In genomic region chr9:136619742-136620440, GRCh38 we compare ENCODE assay signal across 1 cellular context.
TF ChIP-seq lines count a peak whose summit lies in the region.

No MANE protein-coding gene starts in this region.

TF ChIP-seq in HepG2, 621 proteins besides CTCF, POLR2A, EP300 and RAD21 (continued from another document and continues in another):
- TF ChIP-seq, protein P1, sequence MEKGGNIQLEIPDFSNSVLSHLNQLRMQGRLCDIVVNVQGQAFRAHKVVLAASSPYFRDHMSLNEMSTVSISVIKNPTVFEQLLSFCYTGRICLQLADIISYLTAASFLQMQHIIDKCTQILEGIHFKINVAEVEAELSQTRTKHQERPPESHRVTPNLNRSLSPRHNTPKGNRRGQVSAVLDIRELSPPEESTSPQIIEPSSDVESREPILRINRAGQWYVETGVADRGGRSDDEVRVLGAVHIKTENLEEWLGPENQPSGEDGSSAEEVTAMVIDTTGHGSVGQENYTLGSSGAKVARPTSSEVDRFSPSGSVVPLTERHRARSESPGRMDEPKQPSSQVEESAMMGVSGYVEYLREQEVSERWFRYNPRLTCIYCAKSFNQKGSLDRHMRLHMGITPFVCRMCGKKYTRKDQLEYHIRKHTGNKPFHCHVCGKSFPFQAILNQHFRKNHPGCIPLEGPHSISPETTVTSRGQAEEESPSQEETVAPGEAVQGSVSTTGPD (CRISPR knock-in tag; IDR thresholded peaks at IDR 0.05): no peak
- TF ChIP-seq SMAD9 (CRISPR knock-in tag; IDR thresholded peaks at IDR 0.05) (no peak), U2AF2 (IDR thresholded peaks at IDR 0.05; ENCODE audit: low read depth, low read length) (no peak), NFE2 (CRISPR knock-in tag; IDR thresholded peaks at IDR 0.05) (no peak), ZBED4 (CRISPR knock-in tag; IDR thresholded peaks at IDR 0.05; ENCODE audit: borderline replicate concordance) (peak; percentile 98), ZNF652 (CRISPR knock-in tag; IDR thresholded peaks at IDR 0.05; ENCODE audit: borderline replicate concordance, low read depth) (no peak), TGIF2 (CRISPR knock-in tag; IDR thresholded peaks at IDR 0.05) (peak; percentile 30; the same call in 1 of the 2 replicates), PRPF4 (IDR thresholded peaks at IDR 0.05; ENCODE audit: low read depth, low read length, poor library complexity, severe bottlenecking) (no peak), ZNF296 (CRISPR knock-in tag; conservative IDR thresholded peaks at IDR 0.05) (peak; percentile 92), ZC3H13 (CRISPR knock-in tag; IDR thresholded peaks at IDR 0.05) (no peak), BCLAF1 (IDR thresholded peaks at IDR 0.05) (no peak), ZNF7 (CRISPR knock-in tag; IDR thresholded peaks at IDR 0.05) (no peak), ZSCAN20 (CRISPR knock-in tag; IDR thresholded peaks at IDR 0.05; ENCODE audit: borderline replicate concordance) (no peak), FIP1L1 (IDR thresholded peaks at IDR 0.05; ENCODE audit: borderline replicate concordance, insufficient read depth, low read depth, low read length) (no peak), ZBTB8A (CRISPR knock-in tag; IDR thresholded peaks at IDR 0.05; ENCODE audit: borderline replicate concordance, low read depth) (no peak), FOSL2 (CRISPR knock-in tag; IDR thresholded peaks at IDR 0.05) (peak; percentile 30; the same call in 1 of the 2 replicates), ZNF362 (CRISPR knock-in tag; IDR thresholded peaks at IDR 0.05; ENCODE audit: borderline replicate concordance) (no peak), ZFX (CRISPR knock-in tag; IDR thresholded peaks at IDR 0.05; ENCODE audit: low read depth) (peak; percentile 93), TMF1 (CRISPR knock-in tag; IDR thresholded peaks at IDR 0.05; ENCODE audit: low read depth) (no peak), ZBTB1 (CRISPR knock-in tag; IDR thresholded peaks at IDR 0.05; ENCODE audit: borderline replicate concordance) (no peak), HOXA9 (CRISPR knock-in tag; IDR thresholded peaks at IDR 0.05; ENCODE audit: borderline replicate concordance) (no peak), NFIC (IDR thresholded peaks at IDR 0.05; ENCODE audit: low read length) (no peak), ZNF317 (CRISPR knock-in tag; IDR thresholded peaks at IDR 0.05) (no peak), MED13 (CRISPR knock-in tag; IDR thresholded peaks at IDR 0.05) (no peak), ZNF205 (CRISPR knock-in tag; IDR thresholded peaks at IDR 0.05) (peak; percentile 66; the same call in 1 of the 2 replicates), PHF21A (CRISPR knock-in tag; IDR thresholded peaks at IDR 0.05) (peak; percentile 87), PHF20 (CRISPR knock-in tag; IDR thresholded peaks at IDR 0.05) (0 out of 2 replicates have a peak, but pooled peaks have one; percentile 51), ZC3H4 (CRISPR knock-in tag; IDR thresholded peaks at IDR 0.05; ENCODE audit: borderline replicate concordance) (no peak), TARDBP (CRISPR knock-in tag; IDR thresholded peaks at IDR 0.05) (peak; percentile 43; the same call in 1 of the 2 replicates), ZFAT (CRISPR knock-in tag; conservative IDR thresholded peaks at IDR 0.05) (no peak), SKI (IDR thresholded peaks at IDR 0.05; ENCODE audit: partially characterized antibody) (no peak), BORCS8-MEF2B (CRISPR knock-in tag; IDR thresholded peaks at IDR 0.05) (no peak), RBAK (CRISPR knock-in tag; IDR thresholded peaks at IDR 0.05) (no peak), ARID2 (CRISPR knock-in tag; IDR thresholded peaks at IDR 0.05; ENCODE audit: borderline replicate concordance) (no peak), ZNF282 (IDR thresholded peaks at IDR 0.05; ENCODE audit: partially characterized antibody) (no peak), ZBTB26 (CRISPR knock-in tag; IDR thresholded peaks at IDR 0.05; ENCODE audit: borderline replicate concordance) (no peak), HMGA1 (CRISPR knock-in tag; conservative IDR thresholded peaks at IDR 0.05) (no peak), ZNF879 (CRISPR knock-in tag; IDR thresholded peaks at IDR 0.05) (no peak), IKZF1 (IDR thresholded peaks at IDR 0.05) (no peak), TSC22D2 (CRISPR knock-in tag; IDR thresholded peaks at IDR 0.05; ENCODE audit: borderline replicate concordance) (no peak), ZNF589 (CRISPR knock-in tag; conservative IDR thresholded peaks at IDR 0.05) (no peak), MTA3 (CRISPR knock-in tag; IDR thresholded peaks at IDR 0.05) (no peak), BATF2 (CRISPR knock-in tag; IDR thresholded peaks at IDR 0.05) (no peak), ZKSCAN8 (CRISPR knock-in tag; IDR thresholded peaks at IDR 0.05; ENCODE audit: borderline replicate concordance) (peak; percentile 27; the same call in 1 of the 2 replicates), RFX3 (CRISPR knock-in tag; IDR thresholded peaks at IDR 0.05) (no peak), HMG20A (CRISPR knock-in tag; IDR thresholded peaks at IDR 0.05; ENCODE audit: borderline replicate concordance) (peak; percentile 83), HIC2 (CRISPR knock-in tag; IDR thresholded peaks at IDR 0.05; ENCODE audit: low read depth) (peak; percentile 93; the same call in 1 of the 2 replicates), NONO (IDR thresholded peaks at IDR 0.05) (no peak), NONO (CRISPR knock-in tag; conservative IDR thresholded peaks at IDR 0.05) (peak; percentile 55; the same call in 1 of the 2 replicates), ATM (IDR thresholded peaks at IDR 0.05; ENCODE audit: borderline replicate concordance) (no peak), THAP8 (CRISPR knock-in tag; IDR thresholded peaks at IDR 0.05; ENCODE audit: borderline replicate concordance) (no peak), ZNF292 (CRISPR knock-in tag; IDR thresholded peaks at IDR 0.05; ENCODE audit: borderline replicate concordance, low read depth) (0 out of 2 replicates have a peak, but pooled peaks have one; percentile 32), KLF16 (CRISPR knock-in tag; IDR thresholded peaks at IDR 0.05) (peak in 1 of 2 experiments; percentile 76; a peak in 2 of 4 replicates), ZNF569 (CRISPR knock-in tag; IDR thresholded peaks at IDR 0.05; ENCODE audit: borderline replicate concordance) (no peak), ZNF784 (CRISPR knock-in tag; IDR thresholded peaks at IDR 0.05; ENCODE audit: borderline replicate concordance) (no peak), ERF (CRISPR knock-in tag; IDR thresholded peaks at IDR 0.05) (peak; percentile 78)
- TF ChIP-seq, protein P2, sequence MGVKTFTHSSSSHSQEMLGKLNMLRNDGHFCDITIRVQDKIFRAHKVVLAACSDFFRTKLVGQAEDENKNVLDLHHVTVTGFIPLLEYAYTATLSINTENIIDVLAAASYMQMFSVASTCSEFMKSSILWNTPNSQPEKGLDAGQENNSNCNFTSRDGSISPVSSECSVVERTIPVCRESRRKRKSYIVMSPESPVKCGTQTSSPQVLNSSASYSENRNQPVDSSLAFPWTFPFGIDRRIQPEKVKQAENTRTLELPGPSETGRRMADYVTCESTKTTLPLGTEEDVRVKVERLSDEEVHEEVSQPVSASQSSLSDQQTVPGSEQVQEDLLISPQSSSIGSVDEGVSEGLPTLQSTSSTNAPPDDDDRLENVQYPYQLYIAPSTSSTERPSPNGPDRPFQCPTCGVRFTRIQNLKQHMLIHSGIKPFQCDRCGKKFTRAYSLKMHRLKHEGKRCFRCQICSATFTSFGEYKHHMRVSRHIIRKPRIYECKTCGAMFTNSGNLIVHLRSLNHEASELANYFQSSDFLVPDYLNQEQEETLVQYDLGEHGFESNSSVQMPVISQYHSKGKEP (CRISPR knock-in tag; IDR thresholded peaks at IDR 0.05): no peak
